Comparison of ENCODE assay signal across 16 cellular contexts in the genomic region with DNA sequence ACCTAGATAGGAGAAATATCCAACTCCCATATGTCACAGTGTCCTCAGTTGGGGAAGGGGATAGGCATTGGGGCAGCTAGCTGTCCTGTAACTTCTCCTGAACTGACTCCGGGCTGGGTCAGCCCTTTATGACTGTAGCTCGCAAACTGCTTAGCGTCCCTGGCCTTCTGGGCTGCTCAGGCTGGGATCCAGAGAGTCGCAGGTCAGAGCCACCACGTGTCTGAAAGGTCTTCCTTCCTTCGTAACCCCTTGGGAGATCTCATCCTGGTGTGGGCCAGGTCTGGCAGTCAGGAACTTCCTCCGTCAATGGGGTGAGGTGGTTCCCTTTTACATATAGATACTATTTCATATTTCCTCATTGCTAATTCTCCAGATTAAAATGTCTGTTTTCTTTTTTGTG. TPM values are rescaled to one million over a fixed set of nuclear protein-coding genes. Genes with fewer than 3 reads are reported as not detected.
DNase-seq lines count a peak whose midpoint lies in the region; ATAC-seq and TF ChIP-seq lines count a peak whose summit lies in the region.
"Had no signal": no experiment of that assay in that cellular context is flagged by ENCODE, and none has a peak within 500 bp of the region (broad histone marks: within the 10 kb centered on the region; RNA-seq: fewer than 3 reads in every experiment).

No MANE protein-coding gene starts in this region.

- peaks cover 13 to 42% of the 10 kb centered on the region in 2 donors for H3K36me3 Mint-ChIP-seq in activated T-cell treated with anti-CD3 and anti-CD28 coated beads, Interleukin-2, amount 50 U/mL, for 72 hours (ENCODE audit: insufficient read depth in 2 of 2)
- peaks cover 13 to 52% (median 33%) of the 10 kb centered on the region in 3 donors for H3K36me3 Mint-ChIP-seq in naive thymus-derived CD8-positive, alpha-beta T cell

- TF ChIP-seq CTCF in right lobe of liver (IDR thresholded peaks at IDR 0.05) (no peak), upper lobe of right lung (IDR thresholded peaks at IDR 0.05) (no peak)

- no peak for ATAC-seq in activated T-cell treated with anti-CD3 and anti-CD28 coated beads, Interleukin-2, amount 50 U/mL, for 72 hours (replicated peaks in 1 of 2)
- ATAC-seq in right lobe of liver (peak; percentile 10 to 77 (median 44)), upper lobe of right lung (peak; percentile 59)
- ATAC-seq in naive thymus-derived CD8-positive, alpha-beta T cell, result no peak
- ATAC-seq: Panc1, Right ventricle myocardium inferior had no signal

- H3K4me1 ChIP-seq in right lobe of liver (peaks cover 0 to 14% (median 6%) of the 10 kb centered on the region in 4 donors), upper lobe of right lung (peaks cover 12% of the 10 kb centered on the region)

- TF ChIP-seq POLR2A in right lobe of liver (IDR thresholded peaks at IDR 0.05), result no peak

- DNase-seq in activated T-cell treated with anti-CD3 and anti-CD28 coated beads, Interleukin-2, amount 50 U/mL, for 72 hours, result no peak
- no peak for DNase-seq in activated T-cell treated with anti-CD3 and anti-CD28 coated beads, Interleukin-2, amount 50 U/mL, for 48 hours
- DNase-seq in UCSD-AML1 (lab: John Stamatoyannopoulos, UW; ENCODE audit: unreplicated experiment), result peak; percentile 32
- DNase-seq in right lobe of liver, result peak in 1 of 3 donors; percentile 54
- no peak for DNase-seq in upper lobe of right lung
- no peak for DNase-seq in GF-D8 (lab: John Stamatoyannopoulos, UW)
- DNase-seq in NCI-H2171 (lab: John Stamatoyannopoulos, UW), result no peak
- DNase-seq in naive thymus-derived CD8-positive, alpha-beta T cell, result no peak
- DNase-seq: CD8-positive, alpha-beta memory T cell; Kasumi-1; NCI-H1417; NCI-H1930; NCI-H510A treated with DMSO at 0.1 percent for 48 hours had no signal

- no peak overlapping the region for H3K4me3 ChIP-seq in right lobe of liver
- H3K4me3 ChIP-seq in upper lobe of right lung, result no peak overlapping the region
- H3K4me3 ChIP-seq: SK-N-MC had no signal

- POLR2A ChIA-PET in naive thymus-derived CD8-positive, alpha-beta T cell (lab: Charles Lee), result no interaction called here

- H3K9me3 ChIP-seq in right lobe of liver (no peaks in the 10 kb centered on the region), upper lobe of right lung (no peaks in the 10 kb centered on the region)

- H3K27ac ChIP-seq in right lobe of liver, result peak overlapping the region in 1 of 3 donors; percentile 12
- peak overlapping the region; percentile 15 for H3K27ac ChIP-seq in upper lobe of right lung
- H3K27ac ChIP-seq: SK-N-MC had no signal

- peaks cover 0 to 38% (median 25%) of the 10 kb centered on the region in 4 donors for H3K36me3 ChIP-seq in right lobe of liver
- peaks cover 69% of the 10 kb centered on the region for H3K36me3 ChIP-seq in upper lobe of right lung

- H3K27ac Mint-ChIP-seq in activated T-cell treated with anti-CD3 and anti-CD28 coated beads, Interleukin-2, amount 50 U/mL, for 72 hours, result peak overlapping the region; percentile 57
- no peak overlapping the region for H3K27ac Mint-ChIP-seq in naive thymus-derived CD8-positive, alpha-beta T cell

- H3K27me3 Mint-ChIP-seq in activated T-cell treated with anti-CD3 and anti-CD28 coated beads, Interleukin-2, amount 50 U/mL, for 72 hours (ENCODE audit: low read depth), result no peaks in the 10 kb centered on the region
- H3K27me3 Mint-ChIP-seq in naive thymus-derived CD8-positive, alpha-beta T cell, result no peaks in the 10 kb centered on the region
- H3K27me3 Mint-ChIP-seq: CD8-positive, alpha-beta memory T cell had no signal

- H3K4me3 Mint-ChIP-seq in activated T-cell treated with anti-CD3 and anti-CD28 coated beads, Interleukin-2, amount 50 U/mL, for 72 hours, result no peak overlapping the region
- no peak overlapping the region for H3K4me3 Mint-ChIP-seq in naive thymus-derived CD8-positive, alpha-beta T cell
- H3K4me3 Mint-ChIP-seq: CD8-positive, alpha-beta memory T cell had no signal

- H3K4me1 Mint-ChIP-seq in activated T-cell treated with anti-CD3 and anti-CD28 coated beads, Interleukin-2, amount 50 U/mL, for 72 hours (ENCODE audit: low read depth), result peaks cover 37% of the 10 kb centered on the region
- H3K4me1 Mint-ChIP-seq in naive thymus-derived CD8-positive, alpha-beta T cell, result no peaks in the 10 kb centered on the region

- WGBS in right lobe of liver (ENCODE audit: insufficient coverage, low coverage, low lambda C conversion rate, missing lambda C conversion rate), result 63% methylated on average over 2 of the region's 7 CpGs

- intact Hi-C loops in right lobe of liver (cut with DNase I), result no loop called here
- intact Hi-C loops in upper lobe of right lung (cut with DNase I), result no loop called here

- H3K27me3 ChIP-seq in right lobe of liver (no peaks in the 10 kb centered on the region), upper lobe of right lung (no peaks in the 10 kb centered on the region)

- peaks cover 1 to 2% of the 10 kb centered on the region in 2 donors for H3K9me3 Mint-ChIP-seq in activated T-cell treated with anti-CD3 and anti-CD28 coated beads, Interleukin-2, amount 50 U/mL, for 72 hours
- H3K9me3 Mint-ChIP-seq in naive thymus-derived CD8-positive, alpha-beta T cell, result no peaks in the 10 kb centered on the region
- H3K9me3 Mint-ChIP-seq: CD8-positive, alpha-beta memory T cell had no signal

RNA-seq across cellular contexts. Expression of a gene that starts 28.8 kb away (rescaled TPM):
- 10 to 100 TPM; 15.2 to 19.3 TPM for total RNA-seq in activated T-cell treated with anti-CD3 and anti-CD28 coated beads, Interleukin-2, amount 50 U/mL, for 72 hours
- total RNA-seq in right lobe of liver (10 to 100 TPM in 5 of 6 experiments, 1 to 10 TPM in 1; 8.5 to 16.6 (median 14.3) TPM), upper lobe of right lung (27.9 TPM)
- total RNA-seq in naive thymus-derived CD8-positive, alpha-beta T cell, result 10 to 100 TPM; 11.8 to 12.7 TPM
- 10 to 100 TPM in 1 of 3 donors, 1 to 10 TPM in 2; 7.9 to 10.4 (median 8.5) TPM for polyA plus RNA-seq in naive thymus-derived CD8-positive, alpha-beta T cell

RNA-seq across cellular contexts. Expression of a gene that starts 58.6 kb away (rescaled TPM):
- 10 to 100 TPM; 29.1 to 29.9 TPM for total RNA-seq in activated T-cell treated with anti-CD3 and anti-CD28 coated beads, Interleukin-2, amount 50 U/mL, for 72 hours
- total RNA-seq in right lobe of liver (10 to 100 TPM; 12.6 to 36.0 (median 25.3) TPM), upper lobe of right lung (17.7 TPM)
- total RNA-seq in naive thymus-derived CD8-positive, alpha-beta T cell, result 10 to 100 TPM; 27.3 to 27.9 TPM
- polyA plus RNA-seq in naive thymus-derived CD8-positive, alpha-beta T cell, result 10 to 100 TPM in 1 of 3 donors, 1 to 10 TPM in 2; 9.4 to 16.1 (median 9.9) TPM

Comparison
In these comparisons a context has a peak if more than half of its experiments do, and no peak if none do; other contexts are left out.
1. ATAC-seq: peak in right lobe of liver (4 of 4) and upper lobe of right lung (single experiment); none in activated T-cell treated with anti-CD3 and anti-CD28 coated beads, Interleukin-2, amount 50 U/mL, for 72 hours (0 of 2) and naive thymus-derived CD8-positive, alpha-beta T cell (0 of 2).